Comparison of ENCODE assay signal across 15 cellular contexts in genomic region chr12:11695321-11695720, GRCh38. TPM values are rescaled to one million over a fixed set of nuclear protein-coding genes. Genes with fewer than 3 reads are reported as not detected.
DNase-seq lines count a peak whose midpoint lies in the region; ATAC-seq and TF ChIP-seq lines count a peak whose summit lies in the region.
"Had no signal": no experiment of that assay in that cellular context is flagged by ENCODE, and none has a peak within 500 bp of the region (broad histone marks: within the 10 kb centered on the region; RNA-seq: fewer than 3 reads in every experiment).

No MANE protein-coding gene starts in this region.

- H3K36me3 Mint-ChIP-seq in natural killer cell = no peaks in the 10 kb centered on the region

- no peak for DNase-seq in heart right ventricle
- no peak for DNase-seq in left ventricle myocardium inferior
- no peak for DNase-seq in esophagus muscularis mucosa (ENCODE audit: extremely low spot score)
- DNase-seq in aorta = no peak
- DNase-seq in stimulated activated naive CD4-positive, alpha-beta T cell (lab: John Stamatoyannopoulos, UW) = no peak
- DNase-seq in natural killer cell = no peak
- DNase-seq: activated CD8-positive, alpha-beta T cell treated with anti-CD3 and anti-CD28 coated beads for 36 hours; NCI-H146; NCI-H748 treated with DMSO at 0.1 percent for 48 hours; stimulated activated CD4-positive, alpha-beta T cell treated with anti-CD3 and anti-CD28 coated beads, Interleukin-12 subunit alpha, Interleukin-12 subunit beta, amount 100 ng/mL, for 4 hours had no signal

- no peaks in the 10 kb centered on the region for H3K9me3 Mint-ChIP-seq in natural killer cell
- H3K9me3 Mint-ChIP-seq: activated CD8-positive, alpha-beta T cell treated with anti-CD3 and anti-CD28 coated beads for 36 hours; neural crest cell had no signal

- no peaks in the 10 kb centered on the region for H3K27me3 Mint-ChIP-seq in natural killer cell (ENCODE audit: low read depth in 2 of 2)
- H3K27me3 Mint-ChIP-seq: activated CD8-positive, alpha-beta T cell treated with anti-CD3 and anti-CD28 coated beads for 36 hours had no signal

- H3K27me3 ChIP-seq in heart right ventricle = no peaks in the 10 kb centered on the region
- no peaks in the 10 kb centered on the region for H3K27me3 ChIP-seq in left ventricle myocardium inferior (ENCODE audit: low read depth)
- no peaks in the 10 kb centered on the region for H3K27me3 ChIP-seq in esophagus muscularis mucosa
- H3K27me3 ChIP-seq in muscle layer of duodenum (ENCODE audit: low read depth, low read length) = no peaks in the 10 kb centered on the region
- no peaks in the 10 kb centered on the region for H3K27me3 ChIP-seq in aorta (ENCODE audit: control insufficient read depth in 1 of 2, insufficient read depth in 2 of 2, low read length in 1 of 2)

- WGBS in heart right ventricle, 2 donors = 79 to 89% methylated on average over 3 of the region's 3 CpGs
- 34% methylated on average over 3 of the region's 3 CpGs for WGBS in esophagus muscularis mucosa
- 16 to 17% methylated on average over 3 of the region's 3 CpGs for WGBS in aorta, 2 donors

- H3K4me3 ChIP-seq in heart right ventricle = no peak overlapping the region
- no peak overlapping the region for H3K4me3 ChIP-seq in left ventricle myocardium inferior
- no peak overlapping the region for H3K4me3 ChIP-seq in esophagus muscularis mucosa
- H3K4me3 ChIP-seq in muscle layer of duodenum (ENCODE audit: low read depth in 1 of 2, low read length in 2 of 2) = peak overlapping the region in 1 of 2 donors; percentile 10
- no peak overlapping the region for H3K4me3 ChIP-seq in aorta (ENCODE audit: low read length in 2 of 2)
- H3K4me3 ChIP-seq: coronary artery, K562 had no signal

- H3K36me3 ChIP-seq in heart right ventricle = peaks cover 0 to 6% (median 0%) of the 10 kb centered on the region in 9 donors
- no peaks in the 10 kb centered on the region for H3K36me3 ChIP-seq in left ventricle myocardium inferior
- no peaks in the 10 kb centered on the region for H3K36me3 ChIP-seq in esophagus muscularis mucosa
- H3K36me3 ChIP-seq in muscle layer of duodenum (ENCODE audit: control insufficient read depth in 1 of 2, insufficient read depth in 2 of 2, low read length in 2 of 2) = no peaks in the 10 kb centered on the region
- no peaks in the 10 kb centered on the region for H3K36me3 ChIP-seq in aorta (ENCODE audit: control insufficient read depth in 1 of 2, insufficient read depth in 2 of 2, low read length in 1 of 2)

- peaks cover 27 to 45% of the 10 kb centered on the region in 2 donors for H3K4me1 Mint-ChIP-seq in natural killer cell

- peaks cover 0 to 64% (median 20%) of the 10 kb centered on the region in 9 donors for H3K4me1 ChIP-seq in heart right ventricle
- H3K4me1 ChIP-seq in left ventricle myocardium inferior = peaks cover 40% of the 10 kb centered on the region
- peaks cover 0 to 71% (median 67%) of the 10 kb centered on the region in 4 donors for H3K4me1 ChIP-seq in esophagus muscularis mucosa
- H3K4me1 ChIP-seq in muscle layer of duodenum (ENCODE audit: control insufficient read depth in 1 of 2, insufficient read depth in 2 of 2, low read length in 2 of 2) = peaks cover 0 to 18% of the 10 kb centered on the region in 2 donors
- peaks cover 6 to 9% of the 10 kb centered on the region in 2 donors for H3K4me1 ChIP-seq in aorta (ENCODE audit: control insufficient read depth in 1 of 2, insufficient read depth in 2 of 2, low read length in 2 of 2)

- no peak overlapping the region for H3K27ac Mint-ChIP-seq in natural killer cell
- H3K27ac Mint-ChIP-seq: activated CD8-positive, alpha-beta T cell treated with anti-CD3 and anti-CD28 coated beads for 36 hours had no signal

- H3K27ac ChIP-seq in heart right ventricle (no peak overlapping the region), left ventricle myocardium inferior (replicated peaks) (no peak overlapping the region), esophagus muscularis mucosa (replicated peaks in 1 of 4) (peak overlapping the region; percentile 42 to 71 (median 66)), muscle layer of duodenum (ENCODE audit: low read length) (peak overlapping the region; percentile 62), aorta (ENCODE audit: low read depth in 1 of 2, low read length in 2 of 2) (peak overlapping the region; percentile 51 to 56)

- no peak for TF ChIP-seq CTCF in heart right ventricle (IDR thresholded peaks at IDR 0.05)
- TF ChIP-seq CTCF in left ventricle myocardium inferior (IDR thresholded peaks at IDR 0.05; ENCODE audit: borderline replicate concordance) = no peak
- no peak for TF ChIP-seq CTCF in esophagus muscularis mucosa (IDR thresholded peaks at IDR 0.05)
- TF ChIP-seq CTCF in natural killer cell (IDR thresholded peaks at IDR 0.05) = no peak

- ATAC-seq in heart right ventricle (peak in 5 of 8 donors; percentile 14 to 68 (median 46)), aorta (ENCODE audit: low FRiP score) (peak; percentile 58), natural killer cell (no peak), GM21717 (IDR thresholded peaks at IDR 0.05; ENCODE audit: unreplicated experiment) (no peak)
- ATAC-seq: activated CD8-positive, alpha-beta T cell treated with anti-CD3 and anti-CD28 coated beads for 36 hours; K562 had no signal

- intact Hi-C loops in heart right ventricle (cut with DNase I) = no loop called here
- intact Hi-C loops in left ventricle myocardium inferior (cut with micrococcal nuclease) = no loop called here
- intact Hi-C loops in esophagus muscularis mucosa (cut with DNase I) = loop anchor here (5.0 kb wide), 1 partner anchor 38 kb away; no protein-coding TSS in a partner anchor
- intact Hi-C loops in aorta (cut with DNase I) = loop anchor here in 1 of 2 donors (5.0 kb wide), 1 partner anchor 33 kb away; no protein-coding TSS in a partner anchor
- intact Hi-C loops in natural killer cell (cut with micrococcal nuclease) = no loop called here

- TF ChIP-seq EP300 in esophagus muscularis mucosa (IDR thresholded peaks at IDR 0.05) = no peak

- H3K4me3 Mint-ChIP-seq in natural killer cell = no peak overlapping the region
- H3K4me3 Mint-ChIP-seq: activated CD8-positive, alpha-beta T cell treated with anti-CD3 and anti-CD28 coated beads for 36 hours; neural crest cell had no signal

- no peaks in the 10 kb centered on the region for H3K9me3 ChIP-seq in heart right ventricle
- H3K9me3 ChIP-seq in left ventricle myocardium inferior (replicated peaks) = no peaks in the 10 kb centered on the region
- no peaks in the 10 kb centered on the region for H3K9me3 ChIP-seq in esophagus muscularis mucosa
- H3K9me3 ChIP-seq in muscle layer of duodenum (ENCODE audit: control insufficient read depth in 1 of 2, low read length in 2 of 2) = no peaks in the 10 kb centered on the region
- no peaks in the 10 kb centered on the region for H3K9me3 ChIP-seq in aorta (ENCODE audit: control insufficient read depth, low read length)

- no peak for TF ChIP-seq POLR2A in esophagus muscularis mucosa (IDR thresholded peaks at IDR 0.05; ENCODE audit: low read depth)

RNA-seq across cellular contexts. Expression of gene ETV6, which starts 45.8 kb away (rescaled TPM):
- 10 to 100 TPM in 9 of 10 donors, 1 to 10 TPM in 1; 8.5 to 33.5 (median 15.9) TPM for total RNA-seq in heart right ventricle
- 1 to 10 TPM; 2.7 to 4.8 TPM for polyA plus RNA-seq in heart right ventricle
- 16.9 TPM for total RNA-seq in left ventricle myocardium inferior
- 10 to 100 TPM; 22.4 to 29.6 (median 25.3) TPM for total RNA-seq in esophagus muscularis mucosa
- total RNA-seq in aorta = 100 to 1,000 TPM in 1 of 2 donors, 10 to 100 TPM in 1; 73.7 to 113 TPM
- polyA plus RNA-seq in aorta = 10 to 100 TPM in 1 of 2 donors, 1 to 10 TPM in 1; 6.9 to 19.6 TPM
- 10 to 100 TPM; 38.9 to 49.5 (median 40.6) TPM for total RNA-seq in natural killer cell

Comparison
In these comparisons a context has a peak if more than half of its experiments do, and no peak if none do; other contexts are left out.
1. ATAC-seq: peak in heart right ventricle (5 of 8) and aorta (single experiment); none in natural killer cell (0 of 3) and GM21717 (single experiment).
2. H3K27ac ChIP-seq: peak in esophagus muscularis mucosa (4 of 4), muscle layer of duodenum (single experiment) and aorta (2 of 2); none in heart right ventricle (0 of 10) and left ventricle myocardium inferior (single experiment).